ENCODE assay signal across 8 cellular contexts in genomic region chrX:41009816-41010187, GRCh38.
DNase-seq lines count a peak whose midpoint lies in the region; ATAC-seq, FAIRE-seq and TF ChIP-seq lines count a peak whose summit lies in the region.

No MANE protein-coding gene starts in this region.

- no peak for DNase-seq in CD4-positive, CD25-positive, alpha-beta regulatory T cell
- DNase-seq in Panc1 (ENCODE audit: low read depth, low spot score) (no peak), endothelial cell of umbilical vein (ENCODE audit: low read depth, low spot score) (no peak), osteocyte (ENCODE audit: extremely low spot score, unreplicated experiment) (no peak), SKM-1 (lab: John Stamatoyannopoulos, UW; ENCODE audit: unreplicated experiment) (no peak), dermis blood vessel endothelial cell (no peak), ecto neural progenitor cell (ENCODE audit: low spot score) (no peak)

- peak overlapping the region; percentile 68 to 81 (median 75) for H3K4me3 Mint-ChIP-seq in CD4-positive, CD25-positive, alpha-beta regulatory T cell
- H3K4me3 Mint-ChIP-seq in osteocyte (ENCODE audit: unreplicated experiment) = peak overlapping the region; percentile 63

- H3K79me2 ChIP-seq in endothelial cell of umbilical vein (ENCODE audit: control insufficient read depth, insufficient read depth, low read length) = no peaks in the 10 kb centered on the region

- H4K20me1 ChIP-seq in endothelial cell of umbilical vein (replicated peaks; ENCODE audit: control insufficient read depth, extremely low read depth, insufficient read depth, low read length) = no peaks in the 10 kb centered on the region

- POLR2A ChIA-PET in Panc1 (lab: Charles Lee) = no interaction called here
- POLR2A ChIA-PET in endothelial cell of umbilical vein (lab: Charles Lee) = interaction anchor here (0.6 to 1.4 kb wide), 5 partner anchors 9 to 132 kb away, joined by 3 to 4 read pairs (median 4); partner anchors contain the start of gene USP9X

- H3K9me3 ChIP-seq in CD4-positive, CD25-positive, alpha-beta regulatory T cell (ENCODE audit: control insufficient read depth in 2 of 2, low read length in 2 of 2) = no peaks in the 10 kb centered on the region
- H3K9me3 ChIP-seq in Panc1 (ENCODE audit: control insufficient read depth, insufficient read depth, low read depth, low read length) = no peaks in the 10 kb centered on the region
- no peaks in the 10 kb centered on the region for H3K9me3 ChIP-seq in endothelial cell of umbilical vein (replicated peaks; ENCODE audit: control insufficient read depth, insufficient read depth, low read length)

- H3K9ac ChIP-seq in endothelial cell of umbilical vein (replicated peaks; ENCODE audit: extremely low read depth, insufficient read depth, low read length) = peak overlapping the region; percentile 62

- FAIRE-seq in endothelial cell of umbilical vein (lab: Jason Lieb, UNC) = no peak

- no peaks in the 10 kb centered on the region for H3K36me3 ChIP-seq in CD4-positive, CD25-positive, alpha-beta regulatory T cell (ENCODE audit: control insufficient read depth, insufficient read depth, low read length)
- no peaks in the 10 kb centered on the region for H3K36me3 ChIP-seq in Panc1 (ENCODE audit: control insufficient read depth, insufficient read depth, low read length)
- no peaks in the 10 kb centered on the region for H3K36me3 ChIP-seq in endothelial cell of umbilical vein (ENCODE audit: control insufficient read depth in 2 of 2, extremely low read depth in 1 of 2, insufficient read depth in 2 of 2, low read length in 2 of 2)

- ATAC-seq in CD4-positive, CD25-positive, alpha-beta regulatory T cell (ENCODE audit: low read depth in 2 of 2) = no peak
- ATAC-seq in Panc1 = peak; percentile 52
- ATAC-seq in HG03439 (IDR thresholded peaks at IDR 0.05; ENCODE audit: unreplicated experiment) = no peak

- dilution Hi-C loops in endothelial cell of umbilical vein (cut with MboI; ENCODE audit: extremely low pct_ligation_motif_present, low sequenced_read_pairs) = no loop called here

- intact Hi-C loops in Panc1 (cut with micrococcal nuclease; ENCODE audit: unreplicated experiment) (no loop called here), endothelial cell of umbilical vein (cut with micrococcal nuclease) (loop anchor here (1.0 to 10.0 kb wide), 3 partner anchors 74 to 105 kb away; no protein-coding TSS in a partner anchor)

- CTCF ChIA-PET in Panc1 (lab: Charles Lee) = interaction anchor here (1.1 kb wide), 1 partner anchor 132 kb away, joined by 3 read pairs; no protein-coding TSS in a partner anchor
- CTCF ChIA-PET in endothelial cell of umbilical vein (lab: Charles Lee) = interaction anchor here (0.8 to 1.7 kb wide), 5 partner anchors 37 to 358 kb away, joined by 3 to 9 read pairs (median 7); partner anchors contain the start of gene USP9X

- no peak for TF ChIP-seq CTCF in Panc1 (IDR thresholded peaks at IDR 0.05)
- no peak for TF ChIP-seq CTCF in endothelial cell of umbilical vein (IDR thresholded peaks at IDR 0.05; ENCODE audit: extremely low read depth in 1 of 2, insufficient read depth in 1 of 2, low read depth in 1 of 2, low read length in 2 of 2)
- no peak for TF ChIP-seq CTCF in osteocyte (IDR thresholded peaks at IDR 0.05)

- H3K4me1 Mint-ChIP-seq in CD4-positive, CD25-positive, alpha-beta regulatory T cell = peaks cover 4 to 21% (median 14%) of the 10 kb centered on the region in 4 donors
- peaks cover 20% of the 10 kb centered on the region for H3K4me1 Mint-ChIP-seq in osteocyte (ENCODE audit: unreplicated experiment)

- no peaks in the 10 kb centered on the region for H3K36me3 Mint-ChIP-seq in CD4-positive, CD25-positive, alpha-beta regulatory T cell
- no peaks in the 10 kb centered on the region for H3K36me3 Mint-ChIP-seq in osteocyte (ENCODE audit: unreplicated experiment)

- no peaks in the 10 kb centered on the region for H3K27me3 Mint-ChIP-seq in CD4-positive, CD25-positive, alpha-beta regulatory T cell
- no peaks in the 10 kb centered on the region for H3K27me3 Mint-ChIP-seq in osteocyte (ENCODE audit: unreplicated experiment)

- TF ChIP-seq POLR2A in endothelial cell of umbilical vein (IDR thresholded peaks at IDR 0.05; ENCODE audit: low read depth, low read length) = no peak

- H3K4me1 ChIP-seq in CD4-positive, CD25-positive, alpha-beta regulatory T cell (ENCODE audit: control insufficient read depth, insufficient read depth, low read length, poor library complexity, severe bottlenecking) = peaks cover 10% of the 10 kb centered on the region
- H3K4me1 ChIP-seq in Panc1 (ENCODE audit: control insufficient read depth, insufficient read depth, low read length) (0 out of 2 replicates have a peak, but pooled peaks cover 2% of the 10 kb centered on the region), endothelial cell of umbilical vein (ENCODE audit: control insufficient read depth, extremely low read depth, insufficient read depth, low read length) (peaks cover 21% of the 10 kb centered on the region)

- peak overlapping the region; percentile 77 for H3K4me2 ChIP-seq in endothelial cell of umbilical vein (ENCODE audit: insufficient read depth, low read length)

- in situ Hi-C loops in Panc1 (cut with HindIII; ENCODE audit: low pct_unique_long_range_greater_than_20kb, low sequenced_read_pairs) = no loop called here

- no TSS peak for BruUV-seq in Panc1 (replicated peaks; lab: Mats Ljungman, UMichigan)
- BruUV-seq in endothelial cell of umbilical vein (replicated peaks; lab: Mats Ljungman, UMichigan) = no TSS peak

- H3K27ac ChIP-seq in CD4-positive, CD25-positive, alpha-beta regulatory T cell (ENCODE audit: insufficient read depth, low read length, poor library complexity, severe bottlenecking) = peak overlapping the region; percentile 41
- H3K27ac ChIP-seq in Panc1 (ENCODE audit: low read length) = peak overlapping the region; percentile 68
- peak overlapping the region; percentile 81 for H3K27ac ChIP-seq in endothelial cell of umbilical vein (ENCODE audit: insufficient read depth, low read depth, low read length)

- peak overlapping the region; percentile 52 to 88 (median 71) for H3K27ac Mint-ChIP-seq in CD4-positive, CD25-positive, alpha-beta regulatory T cell
- peak overlapping the region; percentile 90 for H3K27ac Mint-ChIP-seq in osteocyte (ENCODE audit: unreplicated experiment)

- no peaks in the 10 kb centered on the region for H3K9me3 Mint-ChIP-seq in CD4-positive, CD25-positive, alpha-beta regulatory T cell
- no peaks in the 10 kb centered on the region for H3K9me3 Mint-ChIP-seq in osteocyte (ENCODE audit: unreplicated experiment)

- no peaks in the 10 kb centered on the region for H3K27me3 ChIP-seq in CD4-positive, CD25-positive, alpha-beta regulatory T cell (ENCODE audit: control insufficient read depth, insufficient read depth, low read length)
- H3K27me3 ChIP-seq in Panc1 (ENCODE audit: control insufficient read depth, insufficient read depth, low read length) = no peaks in the 10 kb centered on the region
- H3K27me3 ChIP-seq in endothelial cell of umbilical vein (ENCODE audit: control insufficient read depth in 2 of 2, insufficient read depth in 2 of 2, low read length in 2 of 2) = no peaks in the 10 kb centered on the region

- H3K9me1 ChIP-seq in endothelial cell of umbilical vein (replicated peaks; ENCODE audit: control insufficient read depth, extremely low read depth, insufficient read depth, low read length) = no peaks in the 10 kb centered on the region

- H2AFZ ChIP-seq in endothelial cell of umbilical vein (ENCODE audit: low read depth, low read length) = peak overlapping the region; percentile 33

- H3K4me3 ChIP-seq in CD4-positive, CD25-positive, alpha-beta regulatory T cell (ENCODE audit: low read depth, low read length) = peak overlapping the region; percentile 80
- H3K4me3 ChIP-seq in Panc1 (ENCODE audit: low read depth in 2 of 2, low read length in 2 of 2) (peak overlapping the region; percentile 23 to 45; a peak in 3 of 4 replicates), endothelial cell of umbilical vein (replicated peaks in 1 of 3; ENCODE audit: insufficient read depth in 1 of 3, low read depth in 1 of 3, low read length in 3 of 3) (no peak overlapping the region)

TF ChIP-seq in endothelial cell of umbilical vein, 7 proteins besides CTCF, POLR2A, EP300 and RAD21:
- TF ChIP-seq JUN (IDR thresholded peaks at IDR 0.05; ENCODE audit: borderline replicate concordance, insufficient read depth, insufficient read length, low read depth) (peak; percentile 14), EZH2 (IDR thresholded peaks at IDR 0.05; ENCODE audit: borderline replicate concordance, low read depth, low read length, severe bottlenecking) (no peak)
TF ChIP-seq in endothelial cell of umbilical vein: peak in this region for 1.

Comparison
In these comparisons a context has a peak if more than half of its experiments do, and no peak if none do; other contexts are left out.
1. H3K4me3 ChIP-seq: peak in CD4-positive, CD25-positive, alpha-beta regulatory T cell (single experiment) and Panc1 (2 of 2); none in endothelial cell of umbilical vein (0 of 3).
2. Peak in every context shown above with its lines, with median percentiles within 50 percentile points of each other: H3K27ac ChIP-seq.